ENCODE assay signal across 21 cellular contexts in the genomic region with DNA sequence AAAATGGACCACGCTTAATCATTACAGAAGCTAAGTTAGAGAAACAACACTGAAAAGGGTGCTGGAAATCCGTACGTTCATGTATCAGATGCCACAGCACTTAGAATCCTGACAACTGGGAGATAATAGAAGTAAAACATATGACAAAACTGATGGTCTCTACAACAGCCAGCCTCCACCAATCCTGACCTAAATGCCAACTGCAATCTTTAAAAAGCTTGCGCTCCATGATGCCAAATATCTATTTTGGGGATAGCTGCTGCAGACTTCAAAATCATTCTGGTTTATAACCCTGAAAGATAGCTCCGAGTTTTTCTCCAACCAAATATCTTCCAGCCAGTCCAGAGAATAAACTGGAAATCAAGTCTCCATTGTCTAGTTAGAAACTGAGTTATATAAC.
DNase-seq lines count a peak whose midpoint lies in the region; ATAC-seq and TF ChIP-seq lines count a peak whose summit lies in the region.
"Had no signal": no experiment of that assay in that cellular context is flagged by ENCODE, and none has a peak within 500 bp of the region (broad histone marks: within the 10 kb centered on the region; RNA-seq: fewer than 3 reads in every experiment).

No MANE protein-coding gene starts in this region.

- H3K27ac ChIP-seq in heart right ventricle (peak overlapping the region in 6 of 10 donors; percentile 33 to 74 (median 54)), left lung (no peak overlapping the region)
- H3K27ac ChIP-seq: C4-2B had no signal

- H3K4me3 Mint-ChIP-seq in brain: no peak overlapping the region
- H3K4me3 Mint-ChIP-seq in progenitor cell of endocrine pancreas (ENCODE audit: low read depth): no peak overlapping the region
- H3K4me3 Mint-ChIP-seq: CD8-positive, alpha-beta memory T cell; IgD-negative memory B cell had no signal

- H3K9me3 ChIP-seq in heart right ventricle (no peaks in the 10 kb centered on the region), left lung (no peaks in the 10 kb centered on the region)
- H3K9me3 ChIP-seq: SK-N-SH had no signal

- intact Hi-C loops in heart right ventricle (cut with DNase I): no loop called here
- intact Hi-C loops in left lung (cut with DNase I): no loop called here

- H3K27me3 ChIP-seq in heart right ventricle (no peaks in the 10 kb centered on the region), left lung (no peaks in the 10 kb centered on the region)

- peak in 6 of 8 donors; percentile 38 to 80 (median 49) for ATAC-seq in heart right ventricle
- ATAC-seq in left lung: no peak
- no peak for ATAC-seq in GM18861 (IDR thresholded peaks at IDR 0.05; ENCODE audit: unreplicated experiment)
- ATAC-seq: PC-3 had no signal

- H3K4me3 ChIP-seq in heart right ventricle: peak overlapping the region in 1 of 10 donors; percentile 8
- no peak overlapping the region for H3K4me3 ChIP-seq in left lung

- peaks cover 18% of the 10 kb centered on the region for H3K36me3 Mint-ChIP-seq in brain
- peaks cover 18% of the 10 kb centered on the region for H3K36me3 Mint-ChIP-seq in progenitor cell of endocrine pancreas (ENCODE audit: insufficient read depth)
- H3K36me3 Mint-ChIP-seq: IgD-negative memory B cell had no signal

- H3K27ac Mint-ChIP-seq in brain (peak overlapping the region in 3 of 5 experiments; percentile 19 to 46 (median 23)), progenitor cell of endocrine pancreas (peak overlapping the region; percentile 15)
- H3K27ac Mint-ChIP-seq: CD8-positive, alpha-beta memory T cell; IgD-negative memory B cell had no signal

- H3K9me3 Mint-ChIP-seq in brain: no peaks in the 10 kb centered on the region
- no peaks in the 10 kb centered on the region for H3K9me3 Mint-ChIP-seq in progenitor cell of endocrine pancreas (ENCODE audit: low read depth)
- H3K9me3 Mint-ChIP-seq: CD8-positive, alpha-beta memory T cell; IgD-negative memory B cell had no signal

- H3K4me1 ChIP-seq in heart right ventricle (peaks cover 0 to 50% (median 36%) of the 10 kb centered on the region in 9 donors), left lung (no peaks in the 10 kb centered on the region)

- no peaks in the 10 kb centered on the region for H3K27me3 Mint-ChIP-seq in brain
- no peaks in the 10 kb centered on the region for H3K27me3 Mint-ChIP-seq in progenitor cell of endocrine pancreas
- H3K27me3 Mint-ChIP-seq: CD8-positive, alpha-beta memory T cell; IgD-negative memory B cell had no signal

- TF ChIP-seq CTCF in brain (conservative IDR thresholded peaks at IDR 0.05) (no peak), heart right ventricle (IDR thresholded peaks at IDR 0.05) (no peak), progenitor cell of endocrine pancreas (IDR thresholded peaks at IDR 0.05; ENCODE audit: unreplicated experiment) (no peak), left lung (IDR thresholded peaks at IDR 0.05) (no peak)

- no peaks in the 10 kb centered on the region for H3K36me3 ChIP-seq in heart right ventricle
- no peaks in the 10 kb centered on the region for H3K36me3 ChIP-seq in left lung

- peak; percentile 78 for DNase-seq in G401 (ENCODE audit: low spot score)
- no peak for DNase-seq in heart right ventricle
- DNase-seq in progenitor cell of endocrine pancreas (ENCODE audit: low spot score, unreplicated experiment): no peak
- no peak for DNase-seq in left lung
- no peak for DNase-seq in anterior cingulate cortex (lab: John Stamatoyannopoulos, UW)
- DNase-seq: Calu3; CD8-positive, alpha-beta memory T cell; DMS153; MV-4-11; NCI-H1105 treated with DMSO at 0.1 percent for 48 hours; NCI-H1694 treated with DMSO at 0.1 percent for 48 hours; NCI-H446 treated with DMSO at 0.1 percent for 48 hours; NCI-H526 treated with DMSO at 0.1 percent for 48 hours; PC-3; RPMI8226; SIG-M5; SK-N-SH had no signal

- WGBS in heart right ventricle, 2 donors: 55 to 67% methylated on average over 5 of the region's 5 CpGs

- H3K4me1 Mint-ChIP-seq in brain (peaks cover 84% of the 10 kb centered on the region), progenitor cell of endocrine pancreas (ENCODE audit: low read depth) (peaks cover 31% of the 10 kb centered on the region)

- in situ Hi-C loops in G401 (cut with HindIII; ENCODE audit: low sequenced_read_pairs): no loop called here

Comparison
In these comparisons a context has a peak if more than half of its experiments do, and no peak if none do; other contexts are left out.
1. ATAC-seq: peak in heart right ventricle (6 of 8); none in left lung (single experiment) and GM18861 (single experiment).
2. H3K27ac ChIP-seq: peak in heart right ventricle (6 of 10); none in left lung (0 of 2).